Comparison of ENCODE assay signal across 11 cellular contexts in the genomic region with DNA sequence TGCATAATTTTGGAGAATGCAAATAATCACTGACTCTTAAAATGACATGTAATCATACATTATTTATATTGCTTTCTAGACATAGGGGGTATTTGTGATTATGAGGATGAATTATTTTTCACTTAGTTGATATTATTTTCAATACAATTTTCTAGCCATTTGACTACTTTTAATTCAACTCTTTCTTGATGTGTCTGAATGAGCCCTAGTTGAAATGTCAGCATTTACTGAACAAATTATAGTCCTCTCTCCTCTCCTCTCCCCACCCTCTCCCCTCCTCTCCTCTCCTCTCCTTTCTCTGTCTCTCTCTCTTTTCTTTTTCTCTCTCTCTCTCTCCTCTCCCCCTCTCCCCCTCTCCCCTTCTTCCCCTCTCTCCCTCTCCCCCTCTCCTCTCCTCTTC.
"Had no signal": no experiment of that assay in that cellular context is flagged by ENCODE, and none has a peak within 500 bp of the region (broad histone marks: within the 10 kb centered on the region; RNA-seq: fewer than 3 reads in every experiment).

No MANE protein-coding gene starts in this region.

- DNase-seq: GM23248, GOT3, H7, H9, HCEC 1CT, HFFc6 had no signal

- H3K4me2 ChIP-seq: GM23338 had no signal

- H3K9ac ChIP-seq: GM23248 had no signal

- H3K9me3 ChIP-seq: HAP-1 had no signal

- ATAC-seq: GM23338, HCT116 had no signal

- FAIRE-seq: H1, H54 had no signal

- H3K4me1 ChIP-seq: HAP-1 had no signal

- H3K27ac ChIP-seq: GM23248 had no signal

- H3K36me3 ChIP-seq: HAP-1 had no signal

- H2AFZ ChIP-seq: GM23248 had no signal

- H3K4me3 ChIP-seq: GM23248, GM23338, HAP-1 had no signal
